In genomic region chr3:169627789-169628188, GRCh38 we compare ENCODE assay signal across 14 cellular contexts. TPM values are rescaled to one million over a fixed set of nuclear protein-coding genes. Genes with fewer than 3 reads are reported as not detected.
"Had no signal": no experiment of that assay in that cellular context is flagged by ENCODE, and none has a peak within 500 bp of the region (broad histone marks: within the 10 kb centered on the region; RNA-seq: fewer than 3 reads in every experiment).

No MANE protein-coding gene starts in this region.

- H3K27ac ChIP-seq: esophagus squamous epithelium, parathyroid adenoma, right atrium auricular region, skin epidermis, tibial artery had no signal

- H2AFZ ChIP-seq: parathyroid adenoma had no signal

- H3K9me3 ChIP-seq: esophagus squamous epithelium, right atrium auricular region, tibial artery had no signal

- H3K36me3 Mint-ChIP-seq: activated CD4-positive, alpha-beta memory T cell treated with anti-CD3 and anti-CD28 coated beads for 36 hours; naive B cell had no signal

- H3K4me3 Mint-ChIP-seq: activated CD4-positive, alpha-beta memory T cell treated with anti-CD3 and anti-CD28 coated beads for 36 hours; activated T-cell treated with anti-CD3 and anti-CD28 coated beads, Interleukin-2, amount 50 U/mL, for 72 hours; naive B cell had no signal

- H3K9ac ChIP-seq: parathyroid adenoma had no signal

- FAIRE-seq: keratinocyte had no signal

- DNase-seq: activated CD4-positive, alpha-beta memory T cell treated with anti-CD3 and anti-CD28 coated beads for 36 hours; activated T-cell treated with anti-CD3 and anti-CD28 coated beads, Interleukin-2, amount 50 U/mL, for 72 hours; aorta; esophagus squamous epithelium; foreskin fibroblast; head of caudate nucleus; midbrain; naive B cell; T-helper 9 cell; tibial artery had no signal

- H3K4me1 Mint-ChIP-seq: naive B cell had no signal

- H3K27me3 ChIP-seq: esophagus squamous epithelium, right atrium auricular region, tibial artery had no signal

- H3K9me3 Mint-ChIP-seq: activated CD4-positive, alpha-beta memory T cell treated with anti-CD3 and anti-CD28 coated beads for 36 hours; activated T-cell treated with anti-CD3 and anti-CD28 coated beads, Interleukin-2, amount 50 U/mL, for 72 hours; naive B cell had no signal

- H3K79me2 ChIP-seq: parathyroid adenoma had no signal

- H3K36me3 ChIP-seq: esophagus squamous epithelium, right atrium auricular region, tibial artery had no signal

- H3K4me3 ChIP-seq: esophagus squamous epithelium, right atrium auricular region, skin epidermis, tibial artery had no signal

- H3K4me1 ChIP-seq: parathyroid adenoma, right atrium auricular region, tibial artery had no signal

- H3K27ac Mint-ChIP-seq: activated CD4-positive, alpha-beta memory T cell treated with anti-CD3 and anti-CD28 coated beads for 36 hours; activated T-cell treated with anti-CD3 and anti-CD28 coated beads, Interleukin-2, amount 50 U/mL, for 72 hours; naive B cell had no signal

RNA-seq across cellular contexts. Expression of gene MECOM, which starts 35.7 kb away (rescaled TPM):
- total RNA-seq: activated CD4-positive, alpha-beta memory T cell treated with anti-CD3 and anti-CD28 coated beads for 36 hours; activated T-cell treated with anti-CD3 and anti-CD28 coated beads, Interleukin-2, amount 50 U/mL, for 72 hours had no signal
